ENCODE assay signal across 8 cellular contexts in genomic region chr15:98727115-98728040, GRCh38.
DNase-seq lines count a peak whose midpoint lies in the region; ATAC-seq lines count a peak whose summit lies in the region.

No MANE protein-coding gene starts in this region.

- peaks cover 0 to 2% of the 10 kb centered on the region in 2 experiments for H3K36me3 ChIP-seq in trophoblast cell (ENCODE audit: control insufficient read depth in 1 of 2, insufficient read depth in 2 of 2, low read length in 2 of 2)

- H2BK5ac ChIP-seq in trophoblast cell (ENCODE audit: low read depth, low read length, poor library complexity), result peak overlapping the region; percentile 100

- ATAC-seq in HG02840 (IDR thresholded peaks at IDR 0.05; ENCODE audit: low FRiP score, unreplicated experiment) (no peak), T-helper 17 cell (no peak), HG03097 (IDR thresholded peaks at IDR 0.05; ENCODE audit: low FRiP score, unreplicated experiment) (no peak)

- peak overlapping the region; percentile 8 for H4K91ac ChIP-seq in trophoblast cell (ENCODE audit: low read depth, low read length)

- H3K23ac ChIP-seq in trophoblast cell (ENCODE audit: low read length), result no peak overlapping the region

- in situ Hi-C loops in Caki2 (cut with HindIII; ENCODE audit: low pct_unique_long_range_greater_than_20kb, low sequenced_read_pairs), result no loop called here

- H3K18ac ChIP-seq in trophoblast cell (ENCODE audit: low read length), result no peak overlapping the region

- H2AFZ ChIP-seq in trophoblast cell (ENCODE audit: insufficient read depth, low read length, poor library complexity), result no peak overlapping the region

- DNase-seq in Caki2 (ENCODE audit: low read depth) (peak; percentile 95), SW480 (ENCODE audit: low spot score) (peak; percentile 96), glomerular visceral epithelial cell (ENCODE audit: extremely low spot score) (peak; percentile 97), trophoblast cell (peak; percentile 97), T-helper 17 cell (no peak), NOMO-1 treated with dmso at 0.1 percent for 144 hours (lab: John Stamatoyannopoulos, UW; ENCODE audit: unreplicated experiment) (no peak)

- H3K27me3 Mint-ChIP-seq in T-helper 17 cell, result peaks cover 6% of the 10 kb centered on the region

- H2BK12ac ChIP-seq in trophoblast cell (ENCODE audit: low read length), result peak overlapping the region; percentile 4

- no peak overlapping the region for H3K14ac ChIP-seq in trophoblast cell (ENCODE audit: low read length)

- peak overlapping the region; percentile 46 for H3K4me2 ChIP-seq in trophoblast cell (ENCODE audit: low read length)

- H3K4me3 Mint-ChIP-seq in T-helper 17 cell, result no peak overlapping the region

- H3K27ac ChIP-seq in trophoblast cell (ENCODE audit: low read depth, low read length), result peak overlapping the region; percentile 99

- no peaks in the 10 kb centered on the region for H3K36me3 Mint-ChIP-seq in T-helper 17 cell (ENCODE audit: low read depth)

- peak overlapping the region; percentile 74 for H2BK120ac ChIP-seq in trophoblast cell (ENCODE audit: insufficient read depth, low read length, poor library complexity)

- no peak overlapping the region for H3K4ac ChIP-seq in trophoblast cell (ENCODE audit: low read depth, low read length)

- no peaks in the 10 kb centered on the region for H3K27me3 ChIP-seq in trophoblast cell (ENCODE audit: insufficient read depth, low read length)

- peaks cover 16% of the 10 kb centered on the region for H3K4me1 Mint-ChIP-seq in T-helper 17 cell

- H3K4me3 ChIP-seq in trophoblast cell (ENCODE audit: low read depth, low read length), result no peak overlapping the region

- peaks cover 37% of the 10 kb centered on the region for H3K79me2 ChIP-seq in trophoblast cell (ENCODE audit: control insufficient read depth, insufficient read depth, low read length, poor library complexity)

- peaks cover 46% of the 10 kb centered on the region for H3K79me1 ChIP-seq in trophoblast cell (ENCODE audit: low read length)

- H4K12ac ChIP-seq in trophoblast cell (ENCODE audit: low read depth, low read length), result no peak overlapping the region

- no peak overlapping the region for H4K8ac ChIP-seq in trophoblast cell (ENCODE audit: low read depth, low read length)

- WGBS in trophoblast cell (ENCODE audit: extremely low coverage, insufficient coverage, insufficient read length), result no CpG with 5 or more reads among the region's 20 CpGs

- no peak overlapping the region for H3K27ac Mint-ChIP-seq in T-helper 17 cell

- H3K4me1 ChIP-seq in trophoblast cell (ENCODE audit: control insufficient read depth in 1 of 2, insufficient read depth in 2 of 2, low read length in 2 of 2), result peaks cover 25 to 46% of the 10 kb centered on the region in 2 experiments

- no peak overlapping the region for H3K9ac ChIP-seq in trophoblast cell (ENCODE audit: low read length)

- H3K9me3 ChIP-seq in trophoblast cell (ENCODE audit: insufficient read depth, low read depth, low read length) (no peaks in the 10 kb centered on the region), T-helper 17 cell (ENCODE audit: control insufficient read depth, low read length, poor library complexity, severe bottlenecking) (no peaks in the 10 kb centered on the region)

- H2AK5ac ChIP-seq in trophoblast cell (ENCODE audit: low read length), result no peak overlapping the region

Comparison
In these comparisons a context has a peak if more than half of its experiments do, and no peak if none do; other contexts are left out.
1. DNase-seq: peak in Caki2 (single experiment), SW480 (single experiment), glomerular visceral epithelial cell (single experiment) and trophoblast cell (2 of 2); none in T-helper 17 cell (0 of 3) and NOMO-1 treated with dmso at 0.1 percent for 144 hours (single experiment).